In genomic region chr1:173426057-173426456, GRCh38 we compare ENCODE assay signal across 1 cellular context.
TF ChIP-seq lines count a peak whose summit lies in the region.

No MANE protein-coding gene starts in this region.

TF ChIP-seq in K562, 482 proteins besides CTCF, POLR2A, EP300 and RAD21 (continued from another document):
- TF ChIP-seq, protein P1, sequence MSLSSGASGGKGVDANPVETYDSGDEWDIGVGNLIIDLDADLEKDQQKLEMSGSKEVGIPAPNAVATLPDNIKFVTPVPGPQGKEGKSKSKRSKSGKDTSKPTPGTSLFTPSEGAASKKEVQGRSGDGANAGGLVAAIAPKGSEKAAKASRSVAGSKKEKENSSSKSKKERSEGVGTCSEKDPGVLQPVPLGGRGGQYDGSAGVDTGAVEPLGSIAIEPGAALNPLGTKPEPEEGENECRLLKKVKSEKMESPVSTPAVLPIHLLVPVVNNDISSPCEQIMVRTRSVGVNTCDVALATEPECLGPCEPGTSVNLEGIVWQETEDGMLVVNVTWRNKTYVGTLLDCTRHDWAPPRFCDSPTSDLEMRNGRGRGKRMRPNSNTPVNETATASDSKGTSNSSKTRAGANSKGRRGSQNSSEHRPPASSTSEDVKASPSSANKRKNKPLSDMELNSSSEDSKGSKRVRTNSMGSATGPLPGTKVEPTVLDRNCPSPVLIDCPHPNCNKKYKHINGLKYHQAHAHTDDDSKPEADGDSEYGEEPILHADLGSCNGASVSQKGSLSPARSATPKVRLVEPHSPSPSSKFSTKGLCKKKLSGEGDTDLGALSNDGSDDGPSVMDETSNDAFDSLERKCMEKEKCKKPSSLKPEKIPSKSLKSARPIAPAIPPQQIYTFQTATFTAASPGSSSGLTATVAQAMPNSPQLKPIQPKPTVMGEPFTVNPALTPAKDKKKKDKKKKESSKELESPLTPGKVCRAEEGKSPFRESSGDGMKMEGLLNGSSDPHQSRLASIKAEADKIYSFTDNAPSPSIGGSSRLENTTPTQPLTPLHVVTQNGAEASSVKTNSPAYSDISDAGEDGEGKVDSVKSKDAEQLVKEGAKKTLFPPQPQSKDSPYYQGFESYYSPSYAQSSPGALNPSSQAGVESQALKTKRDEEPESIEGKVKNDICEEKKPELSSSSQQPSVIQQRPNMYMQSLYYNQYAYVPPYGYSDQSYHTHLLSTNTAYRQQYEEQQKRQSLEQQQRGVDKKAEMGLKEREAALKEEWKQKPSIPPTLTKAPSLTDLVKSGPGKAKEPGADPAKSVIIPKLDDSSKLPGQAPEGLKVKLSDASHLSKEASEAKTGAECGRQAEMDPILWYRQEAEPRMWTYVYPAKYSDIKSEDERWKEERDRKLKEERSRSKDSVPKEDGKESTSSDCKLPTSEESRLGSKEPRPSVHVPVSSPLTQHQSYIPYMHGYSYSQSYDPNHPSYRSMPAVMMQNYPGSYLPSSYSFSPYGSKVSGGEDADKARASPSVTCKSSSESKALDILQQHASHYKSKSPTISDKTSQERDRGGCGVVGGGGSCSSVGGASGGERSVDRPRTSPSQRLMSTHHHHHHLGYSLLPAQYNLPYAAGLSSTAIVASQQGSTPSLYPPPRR (CRISPR knock-in tag; IDR thresholded peaks at IDR 0.05; ENCODE audit: borderline replicate concordance), result no peak
- no peak for TF ChIP-seq HEY1 (CRISPR knock-in tag; IDR thresholded peaks at IDR 0.05; ENCODE audit: borderline replicate concordance)
- no peak for TF ChIP-seq CC2D1A (IDR thresholded peaks at IDR 0.05)
- TF ChIP-seq CTBP1 (IDR thresholded peaks at IDR 0.05; ENCODE audit: borderline replicate concordance), result no peak
- TF ChIP-seq, protein P2, sequence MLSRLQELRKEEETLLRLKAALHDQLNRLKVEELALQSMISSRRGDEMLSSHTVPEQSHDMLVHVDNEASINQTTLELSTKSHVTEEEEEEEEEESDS (CRISPR knock-in tag; IDR thresholded peaks at IDR 0.05), result no peak
- TF ChIP-seq HBP1 (CRISPR knock-in tag; IDR thresholded peaks at IDR 0.05), result no peak
- TF ChIP-seq COPS2 (conservative IDR thresholded peaks at IDR 0.05), result no peak
- TF ChIP-seq SMARCA4 (IDR thresholded peaks at IDR 0.05), result 0 out of 2 replicates have a peak, but pooled peaks have one; percentile 55
- TF ChIP-seq GATAD2B (IDR thresholded peaks at IDR 0.05; ENCODE audit: borderline replicate concordance), result no peak
- TF ChIP-seq ARID2 (IDR thresholded peaks at IDR 0.05), result no peak
- no peak for TF ChIP-seq ZNF77 (CRISPR knock-in tag; IDR thresholded peaks at IDR 0.05)
- no peak for TF ChIP-seq CHD2 (IDR thresholded peaks at IDR 0.05; ENCODE audit: low read depth, low read length)
- TF ChIP-seq KLF16 (IDR thresholded peaks at IDR 0.05), result peak; percentile 57; the same call in 1 of the 2 replicates
- TF ChIP-seq ZNF24 (IDR thresholded peaks at IDR 0.05), result no peak
- TF ChIP-seq ZEB2 (IDR thresholded peaks at IDR 0.05), result no peak
- TF ChIP-seq TCF7 (IDR thresholded peaks at IDR 0.05; ENCODE audit: borderline replicate concordance), result no peak
- TF ChIP-seq FOXM1 (IDR thresholded peaks at IDR 0.05; ENCODE audit: low read depth), result no peak
- TF ChIP-seq FOXM1 (CRISPR knock-in tag; IDR thresholded peaks at IDR 0.05; ENCODE audit: low read depth), result no peak
- TF ChIP-seq HOXB6 (CRISPR knock-in tag; IDR thresholded peaks at IDR 0.05; ENCODE audit: borderline replicate concordance), result no peak
- TF ChIP-seq CBFA2T2 (conservative IDR thresholded peaks at IDR 0.05), result peak; percentile 69
- no peak for TF ChIP-seq ZNF512 (tag; IDR thresholded peaks at IDR 0.05)
- TF ChIP-seq MAFK (IDR thresholded peaks at IDR 0.05; ENCODE audit: low read length), result no peak
- TF ChIP-seq TEAD4 (IDR thresholded peaks at IDR 0.05; ENCODE audit: low read length), result peak; percentile 62; the same call in 1 of the 2 replicates
- no peak for TF ChIP-seq TEAD4 (CRISPR knock-in tag; IDR thresholded peaks at IDR 0.05; ENCODE audit: borderline replicate concordance)
- no peak for TF ChIP-seq ZFP30 (CRISPR knock-in tag; IDR thresholded peaks at IDR 0.05; ENCODE audit: borderline replicate concordance)
- no peak for TF ChIP-seq PRMT5 (CRISPR knock-in tag; IDR thresholded peaks at IDR 0.05)
- no peak for TF ChIP-seq RUNX1 (IDR thresholded peaks at IDR 0.05; ENCODE audit: low read depth)
- TF ChIP-seq ZNF174 (CRISPR knock-in tag; IDR thresholded peaks at IDR 0.05), result no peak
- TF ChIP-seq PRPF4 (IDR thresholded peaks at IDR 0.05; ENCODE audit: insufficient read depth, low read depth, low read length, poor library complexity, severe bottlenecking), result no peak
- TF ChIP-seq, protein P3, sequence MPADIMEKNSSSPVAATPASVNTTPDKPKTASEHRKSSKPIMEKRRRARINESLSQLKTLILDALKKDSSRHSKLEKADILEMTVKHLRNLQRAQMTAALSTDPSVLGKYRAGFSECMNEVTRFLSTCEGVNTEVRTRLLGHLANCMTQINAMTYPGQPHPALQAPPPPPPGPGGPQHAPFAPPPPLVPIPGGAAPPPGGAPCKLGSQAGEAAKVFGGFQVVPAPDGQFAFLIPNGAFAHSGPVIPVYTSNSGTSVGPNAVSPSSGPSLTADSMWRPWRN (IDR thresholded peaks at IDR 0.05; ENCODE audit: low read depth), result no peak
- TF ChIP-seq ZNF384 (IDR thresholded peaks at IDR 0.05; ENCODE audit: low read depth, low read length), result no peak
- TF ChIP-seq ZNF785 (CRISPR knock-in tag; IDR thresholded peaks at IDR 0.05), result no peak
- TF ChIP-seq ELF4 (CRISPR knock-in tag; IDR thresholded peaks at IDR 0.05), result no peak
- 0 out of 3 replicates have a peak, but pooled peaks of 1 of the 2 experiments have one; percentile 26 for TF ChIP-seq CBX3 (IDR thresholded peaks at IDR 0.05; ENCODE audit: borderline replicate concordance in 1 of 2, low read length in 2 of 2)
- no peak for TF ChIP-seq HCFC1 (IDR thresholded peaks at IDR 0.05; ENCODE audit: low read depth, low read length)
